In the genomic region with DNA sequence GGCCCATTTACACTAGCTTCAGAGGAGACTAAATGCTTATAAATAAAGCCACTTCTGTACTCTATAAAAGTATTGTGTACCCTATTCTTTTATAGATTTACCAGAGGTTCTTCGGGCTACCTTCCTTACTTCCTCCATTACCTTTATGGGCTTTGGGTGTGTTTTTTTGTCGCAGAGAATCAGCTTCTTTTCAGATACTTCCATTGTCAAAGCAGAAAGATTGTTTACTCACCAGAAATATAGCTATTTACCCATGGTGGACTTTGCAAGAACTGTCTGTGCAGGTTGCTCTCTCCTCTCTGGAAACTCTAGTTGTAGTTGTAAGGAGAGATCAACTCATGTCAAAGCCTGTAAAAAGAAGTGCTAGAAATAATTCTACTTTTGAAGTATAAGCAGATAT, we compare ENCODE assay signal across 30 cellular contexts.
"Had no signal": no experiment of that assay in that cellular context is flagged by ENCODE, and none has a peak within 500 bp of the region (broad histone marks: within the 10 kb centered on the region; RNA-seq: fewer than 3 reads in every experiment).

No MANE protein-coding gene starts in this region.

- H3K4me1 Mint-ChIP-seq: nephron progenitor cell; neural crest cell; stimulated activated memory B cell treated with anti-CD40 and anti-IgM and Interleukin-4, amounts not matched to agents 10 μg/mL and 1 μg/mL and 100 μg/mL, for 72 hours; stimulated activated naive CD8-positive, alpha-beta T cell treated with anti-CD3 and anti-CD28 coated beads, Interleukin-15, amount 100 ng/mL, for 72 hours had no signal

- H3K27me3 Mint-ChIP-seq: naive thymus-derived CD8-positive, alpha-beta T cell; natural killer cell treated with Interleukin-12 subunit alpha and Interleukin-12 subunit beta and Interleukin-15 and Interleukin-18, amount 100 ng/mL, for 72 hours; stimulated activated memory B cell treated with anti-CD40 and anti-IgM and Interleukin-4, amounts not matched to agents 10 μg/mL and 1 μg/mL and 100 μg/mL, for 72 hours; stimulated activated naive CD8-positive, alpha-beta T cell treated with anti-CD3 and anti-CD28 coated beads, Interleukin-15, amount 100 ng/mL, for 72 hours; type B pancreatic cell had no signal

- H3K4me3 ChIP-seq: pancreas, psoas muscle, skin epidermis, smooth muscle cell, spleen, suprapubic skin, testis, tibial artery, transverse colon, upper lobe of right lung, uterus had no signal

- H3K36me3 ChIP-seq: uterus had no signal

- H3K4me3 Mint-ChIP-seq: naive thymus-derived CD8-positive, alpha-beta T cell; natural killer cell treated with Interleukin-12 subunit alpha and Interleukin-12 subunit beta and Interleukin-15 and Interleukin-18, amount 100 ng/mL, for 72 hours; nephron progenitor cell; neural crest cell; stimulated activated memory B cell treated with anti-CD40 and anti-IgM and Interleukin-4, amounts not matched to agents 10 μg/mL and 1 μg/mL and 100 μg/mL, for 72 hours; stimulated activated naive CD8-positive, alpha-beta T cell treated with anti-CD3 and anti-CD28 coated beads, Interleukin-15, amount 100 ng/mL, for 72 hours; type B pancreatic cell had no signal

- H3K4me1 ChIP-seq: pancreas, psoas muscle, spleen, suprapubic skin, testis, tibial artery, upper lobe of right lung, uterus had no signal

- DNase-seq: naive thymus-derived CD8-positive, alpha-beta T cell; nephron progenitor cell; nucleus accumbens; pancreas; psoas muscle; right cardiac atrium; spleen; stimulated activated CD4-positive, alpha-beta T cell treated with anti-CD3 and anti-CD28 coated beads, Interleukin-12 subunit alpha, Interleukin-12 subunit beta, amount 100 ng/mL, for 4 hours; stimulated activated CD4-positive, alpha-beta T cell treated with anti-CD3 and anti-CD28 coated beads, Interleukin-1b, Interleukin-23, amount 100 ng/mL, for 48 hours; stimulated activated CD4-positive, alpha-beta T cell treated with anti-CD3 and anti-CD28 coated beads, Interleukin-4, amount 100 ng/mL, for 1 hour; stimulated activated CD4-positive, alpha-beta T cell treated with anti-CD3 and anti-CD28 coated beads, Interleukin-4, amount 100 ng/mL, for 4 hours; stimulated activated CD8-positive, alpha-beta memory T cell treated with anti-CD3 and anti-CD28 coated beads, Interleukin-4, amount 100 ng/mL, for 48 hours; stimulated activated naive CD4-positive, alpha-beta T cell; stimulated activated naive CD8-positive, alpha-beta T cell treated with anti-CD3 and anti-CD28 coated beads, Interleukin-15, amount 100 ng/mL, for 72 hours; stimulated activated naive CD8-positive, alpha-beta T cell treated with anti-CD3 and anti-CD28 coated beads, Interleukin-15, Interleukin-2, amounts not matched to agents 100 U/mL and 50 U/mL, for 24 hours; substantia nigra; testis; tibial artery; transverse colon; upper lobe of right lung; uterus had no signal

- H3K27ac ChIP-seq: neutrophil, pancreas, psoas muscle, skin epidermis, spleen, suprapubic skin, testis, tibial artery, transverse colon, upper lobe of right lung, uterus had no signal

- H3K9me3 ChIP-seq: neutrophil, pancreas, psoas muscle, spleen, suprapubic skin, testis, tibial artery, transverse colon, upper lobe of right lung, uterus had no signal

- H3K27ac Mint-ChIP-seq: natural killer cell treated with Interleukin-12 subunit alpha and Interleukin-12 subunit beta and Interleukin-15 and Interleukin-18, amount 100 ng/mL, for 72 hours; nephron progenitor cell; stimulated activated memory B cell treated with anti-CD40 and anti-IgM and Interleukin-4, amounts not matched to agents 10 μg/mL and 1 μg/mL and 100 μg/mL, for 72 hours; stimulated activated naive CD8-positive, alpha-beta T cell treated with anti-CD3 and anti-CD28 coated beads, Interleukin-15, amount 100 ng/mL, for 72 hours; type B pancreatic cell had no signal

- ATAC-seq: naive thymus-derived CD8-positive, alpha-beta T cell; natural killer cell treated with Interleukin-12 subunit alpha and Interleukin-12 subunit beta and Interleukin-15 and Interleukin-18, amount 100 ng/mL, for 72 hours; pancreas; psoas muscle; right cardiac atrium; sciatic nerve; stimulated activated memory B cell treated with anti-CD40 and anti-IgM and Interleukin-4, amounts not matched to agents 10 μg/mL and 1 μg/mL and 100 μg/mL, for 72 hours; stimulated activated naive CD8-positive, alpha-beta T cell treated with anti-CD3 and anti-CD28 coated beads, Interleukin-15, amount 100 ng/mL, for 72 hours; stimulated activated naive CD8-positive, alpha-beta T cell treated with anti-CD3 and anti-CD28 coated beads, Interleukin-15, Interleukin-2, amounts not matched to agents 100 U/mL and 50 U/mL, for 24 hours; upper lobe of right lung had no signal

- H3K9me3 Mint-ChIP-seq: naive thymus-derived CD8-positive, alpha-beta T cell; natural killer cell treated with Interleukin-12 subunit alpha and Interleukin-12 subunit beta and Interleukin-15 and Interleukin-18, amount 100 ng/mL, for 72 hours; nephron progenitor cell; neural crest cell; stimulated activated memory B cell treated with anti-CD40 and anti-IgM and Interleukin-4, amounts not matched to agents 10 μg/mL and 1 μg/mL and 100 μg/mL, for 72 hours; stimulated activated naive CD8-positive, alpha-beta T cell treated with anti-CD3 and anti-CD28 coated beads, Interleukin-15, amount 100 ng/mL, for 72 hours; type B pancreatic cell had no signal

- H3K27me3 ChIP-seq: neutrophil, pancreas, spleen, suprapubic skin, testis, tibial artery, transverse colon, upper lobe of right lung, uterus had no signal

- H3K4me2 ChIP-seq: smooth muscle cell had no signal
